In the genomic region with DNA sequence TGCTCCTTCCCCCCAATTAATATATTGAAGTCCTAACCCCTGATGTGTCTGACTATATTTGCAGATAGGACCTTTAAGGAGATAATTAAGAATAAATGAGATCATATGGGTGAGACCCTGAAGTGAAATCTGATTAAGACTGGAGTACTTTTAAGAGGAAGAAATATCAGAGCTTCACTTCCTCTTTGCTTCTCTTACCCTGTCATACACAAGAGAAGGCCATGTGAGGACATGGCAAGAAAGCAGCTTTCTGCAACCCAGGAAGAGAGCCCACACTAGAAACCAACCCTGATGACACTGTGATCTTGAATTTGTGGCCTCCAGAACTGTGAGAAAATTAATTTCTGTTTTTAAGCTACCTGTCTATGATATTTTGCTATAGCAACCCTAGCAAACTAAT, we compare ENCODE assay signal across 9 cellular contexts. TPM values are rescaled to one million over a fixed set of nuclear protein-coding genes. Genes with fewer than 3 reads are reported as not detected.
DNase-seq lines count a peak whose midpoint lies in the region; ATAC-seq lines count a peak whose summit lies in the region.
"Had no signal": no experiment of that assay in that cellular context is flagged by ENCODE, and none has a peak within 500 bp of the region (broad histone marks: within the 10 kb centered on the region; RNA-seq: fewer than 3 reads in every experiment).

No MANE protein-coding gene starts in this region.

- H4K8ac ChIP-seq in mesenchymal stem cell (ENCODE audit: low read length): no peak overlapping the region

- H3K27ac ChIP-seq in mesenchymal stem cell (ENCODE audit: low read length, poor library complexity, severe bottlenecking): no peak overlapping the region
- H3K27ac ChIP-seq: 22Rv1 had no signal

- no peak overlapping the region for H2AK5ac ChIP-seq in mesenchymal stem cell (ENCODE audit: low read length, severe bottlenecking)

- H3K23ac ChIP-seq in mesenchymal stem cell (ENCODE audit: low read length in 2 of 2): no peak overlapping the region

- no peaks in the 10 kb centered on the region for H3K4me1 ChIP-seq in mesenchymal stem cell (ENCODE audit: control insufficient read depth, insufficient read depth, low read depth, low read length)

- no peak overlapping the region for H3K18ac ChIP-seq in mesenchymal stem cell (ENCODE audit: low read depth in 1 of 2, low read length in 2 of 2)

- H2BK15ac ChIP-seq in mesenchymal stem cell (ENCODE audit: low read depth, poor library complexity, severe bottlenecking): no peak overlapping the region

- no peaks in the 10 kb centered on the region for H3K27me3 ChIP-seq in mesenchymal stem cell (ENCODE audit: control insufficient read depth in 1 of 2, insufficient read depth in 1 of 2, low read length in 2 of 2)

- no peak overlapping the region for H3K4me2 ChIP-seq in mesenchymal stem cell (ENCODE audit: low read length, poor library complexity, severe bottlenecking)

- H3K36me3 ChIP-seq in mesenchymal stem cell (ENCODE audit: control insufficient read depth in 1 of 2, insufficient read depth in 2 of 2, low read depth in 1 of 2, low read length in 2 of 2): no peaks in the 10 kb centered on the region

- H2BK120ac ChIP-seq in mesenchymal stem cell (ENCODE audit: low read depth, low read length): no peak overlapping the region

- no peak overlapping the region for H2BK12ac ChIP-seq in mesenchymal stem cell (ENCODE audit: low read length in 2 of 2)

- DNase-seq in DMS153 (lab: John Stamatoyannopoulos, UW) (peak; percentile 4), DMS153 treated with DMSO at 0.1 percent for 48 hours (lab: John Stamatoyannopoulos, UW; ENCODE audit: unreplicated experiment) (no peak), NOMO-1 treated with dmso at 0.1 percent for 144 hours (lab: John Stamatoyannopoulos, UW; ENCODE audit: unreplicated experiment) (peak; percentile 85), left lobe of liver (ENCODE audit: low spot score) (no peak), mesenchymal stem cell (no peak), HCEC 1CT (no peak), NCI-H524 treated with DMSO at 0.1 percent for 48 hours (lab: John Stamatoyannopoulos, UW) (no peak)

- H3K9ac ChIP-seq in mesenchymal stem cell (ENCODE audit: low read length): no peak overlapping the region

- no peak overlapping the region for H2BK5ac ChIP-seq in mesenchymal stem cell (ENCODE audit: low read depth, low read length, poor library complexity, severe bottlenecking)

- peaks cover 18% of the 10 kb centered on the region for H3K79me1 ChIP-seq in mesenchymal stem cell (replicated peaks; ENCODE audit: low read length, poor library complexity, severe bottlenecking)

- no peak overlapping the region for H4K91ac ChIP-seq in mesenchymal stem cell (ENCODE audit: low read length)

- H3K4me3 ChIP-seq in mesenchymal stem cell (ENCODE audit: insufficient read depth in 1 of 2, low read depth in 1 of 2, low read length in 2 of 2): no peak overlapping the region

- ATAC-seq in HG02759 (IDR thresholded peaks at IDR 0.05; ENCODE audit: unreplicated experiment) (peak; percentile 95), left lobe of liver (peak; percentile 55)

- H3K9me3 ChIP-seq in mesenchymal stem cell (ENCODE audit: control insufficient read depth, low read length): no peaks in the 10 kb centered on the region

- no peak overlapping the region for H2AFZ ChIP-seq in mesenchymal stem cell (ENCODE audit: low read depth, low read length)

- H3K14ac ChIP-seq in mesenchymal stem cell (ENCODE audit: low read length in 2 of 2): no peak overlapping the region

- H3K4ac ChIP-seq in mesenchymal stem cell (ENCODE audit: low read depth in 1 of 2, low read length in 2 of 2): no peak overlapping the region

RNA-seq across cellular contexts. Expression of a gene that starts 44.2 kb away (rescaled TPM):
- 32.0 TPM for total RNA-seq in left lobe of liver
- 23.7 TPM for polyA plus RNA-seq in mesenchymal stem cell (2013, experiment 1 of 2)
- polyA plus RNA-seq in mesenchymal stem cell (2013, experiment 2 of 2): 25.8 TPM

Comparison
In these comparisons a context has a peak if more than half of its experiments do, and no peak if none do; other contexts are left out.
1. DNase-seq: peak in DMS153 (single experiment) and NOMO-1 treated with dmso at 0.1 percent for 144 hours (single experiment); none in DMS153 treated with DMSO at 0.1 percent for 48 hours (single experiment), left lobe of liver (single experiment), mesenchymal stem cell (single experiment), HCEC 1CT (single experiment) and NCI-H524 treated with DMSO at 0.1 percent for 48 hours (single experiment).